1 cellular context compared by ENCODE assay signal in the genomic region with DNA sequence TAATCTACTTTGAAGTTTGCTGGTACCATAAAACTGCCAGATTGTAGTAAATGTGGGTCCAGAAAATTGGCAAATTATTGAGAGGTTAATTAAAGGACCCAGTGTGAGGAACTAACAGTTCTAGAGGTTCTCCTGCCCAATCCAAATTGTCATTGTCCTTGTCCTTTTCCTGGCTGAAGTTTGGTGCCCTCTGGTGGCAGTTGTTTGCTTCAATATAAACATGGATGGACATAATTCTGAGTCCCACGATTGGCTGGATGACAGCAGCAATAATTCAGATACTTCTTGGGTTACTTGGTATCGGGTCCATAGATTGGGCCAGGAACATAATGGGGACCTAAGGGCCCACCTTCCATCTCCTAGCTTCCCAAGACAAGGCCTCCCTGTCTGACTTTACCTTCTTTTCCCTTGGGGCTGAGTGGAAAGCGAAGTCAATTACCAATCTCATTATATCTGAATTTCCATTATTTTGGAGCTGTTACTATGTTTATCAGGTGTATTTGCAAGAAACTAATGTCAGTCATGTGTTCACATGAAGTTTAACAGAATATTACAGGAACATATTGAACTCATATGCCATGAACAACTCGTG.
TF ChIP-seq lines count a peak whose summit lies in the region.

No MANE protein-coding gene starts in this region.

TF ChIP-seq in HepG2, 621 proteins besides CTCF, POLR2A, EP300 and RAD21 (continued from another document):
- TF ChIP-seq ZNF441 (CRISPR knock-in tag; IDR thresholded peaks at IDR 0.05; ENCODE audit: borderline replicate concordance) = no peak
- peak; percentile 66; the same call in 1 of the 2 replicates for TF ChIP-seq FOXK1 (CRISPR knock-in tag; IDR thresholded peaks at IDR 0.05; ENCODE audit: borderline replicate concordance, low read depth)
- no peak for TF ChIP-seq RBFOX2 (IDR thresholded peaks at IDR 0.05; ENCODE audit: low read depth, low read length)
- no peak for TF ChIP-seq HMG20A (CRISPR knock-in tag; IDR thresholded peaks at IDR 0.05; ENCODE audit: borderline replicate concordance)
- TF ChIP-seq SAFB2 (CRISPR knock-in tag; IDR thresholded peaks at IDR 0.05; ENCODE audit: borderline replicate concordance, low read depth) = no peak
- peak; percentile 45; the same call in 1 of the 2 replicates for TF ChIP-seq STAG1 (CRISPR knock-in tag; IDR thresholded peaks at IDR 0.05)
- TF ChIP-seq RBM22 (optimal IDR thresholded peaks at IDR 0.05; ENCODE audit: low read length) = peak; percentile 31
- no peak for TF ChIP-seq EHMT2 (IDR thresholded peaks at IDR 0.05; ENCODE audit: borderline replicate concordance, low read depth, low read length)
- peak; percentile 63; the same call in 1 of the 2 replicates for TF ChIP-seq FOXA3 (CRISPR knock-in tag; IDR thresholded peaks at IDR 0.05)
- TF ChIP-seq SMC3 (IDR thresholded peaks at IDR 0.05; ENCODE audit: low read length) = peak; percentile 47; the same call in 1 of the 2 replicates
- no peak for TF ChIP-seq PLRG1 (conservative IDR thresholded peaks at IDR 0.05)
TF ChIP-seq in HepG2: peak in this region for 6.
